In the genomic region with DNA sequence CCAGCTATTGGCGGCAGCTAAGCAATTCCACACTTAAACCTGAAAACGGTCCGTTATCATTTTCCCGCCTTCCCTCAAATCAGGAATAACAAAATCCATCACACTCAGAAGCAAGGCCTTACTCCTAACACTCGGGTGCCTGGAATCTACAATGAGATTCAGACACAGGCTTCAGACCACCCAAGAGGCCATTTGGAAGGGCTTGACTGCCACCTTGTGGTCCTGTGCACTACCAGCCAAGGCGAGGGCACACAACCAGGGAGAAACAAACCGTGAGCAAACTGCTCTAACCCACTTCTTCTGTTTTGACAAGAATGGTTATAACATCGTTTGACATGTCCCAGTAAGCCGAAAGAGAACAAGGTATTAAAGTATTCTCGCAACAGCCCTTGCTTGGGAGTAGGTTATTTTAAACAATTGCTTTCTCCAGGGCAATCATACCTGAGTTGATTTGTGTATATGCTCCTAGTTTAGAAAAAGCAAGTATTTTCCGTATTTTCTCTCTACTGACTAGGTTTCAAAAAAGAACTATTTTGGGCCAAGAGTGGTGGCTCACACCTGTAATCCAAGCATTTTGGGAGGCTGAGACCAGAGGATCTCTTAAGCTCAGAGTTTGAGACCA, we compare ENCODE assay signal across 9 cellular contexts. TPM values are rescaled to one million over a fixed set of nuclear protein-coding genes. Genes with fewer than 3 reads are reported as not detected.
DNase-seq lines count a peak whose midpoint lies in the region; ATAC-seq, FAIRE-seq and TF ChIP-seq lines count a peak whose summit lies in the region.
"Had no signal": no experiment of that assay in that cellular context is flagged by ENCODE, and none has a peak within 500 bp of the region (broad histone marks: within the 10 kb centered on the region; RNA-seq: fewer than 3 reads in every experiment).

No MANE protein-coding gene starts in this region.

- no peak overlapping the region for H2AFZ ChIP-seq in H9 (ENCODE audit: low read length)
- H2AFZ ChIP-seq in H1 (ENCODE audit: low read length) = no peak overlapping the region

- no peak overlapping the region for H4K5ac ChIP-seq in H9 (ENCODE audit: insufficient read length, low read depth, low read length)
- H4K5ac ChIP-seq in H1 (ENCODE audit: insufficient read length, low read depth, low read length) = no peak overlapping the region

- peak; percentile 99 for TF ChIP-seq RAD21 in H1 (IDR thresholded peaks at IDR 0.05 in 1 of 2, conservative IDR thresholded peaks at IDR 0.05 in 1 of 2; ENCODE audit: low read depth in 2 of 2, low read length in 2 of 2)

- no peaks in the 10 kb centered on the region for H3K79me1 ChIP-seq in H9 (ENCODE audit: insufficient read depth, low read depth, low read length, poor library complexity, severe bottlenecking)
- H3K79me1 ChIP-seq in H1 (ENCODE audit: low read depth, low read length) = no peaks in the 10 kb centered on the region

- TF ChIP-seq CTCF in H9 (conservative IDR thresholded peaks at IDR 0.05) (peak; percentile 92), VCaP (conservative IDR thresholded peaks at IDR 0.05) (peak; percentile 94), H1 (IDR thresholded peaks at IDR 0.05; ENCODE audit: control extremely low read depth in 1 of 3, insufficient read depth in 1 of 3, low read depth in 1 of 3, low read length in 3 of 3) (peak; percentile 90 to 99 (median 91)), mucosa of descending colon (IDR thresholded peaks at IDR 0.05) (no peak), tibial artery (IDR thresholded peaks at IDR 0.05) (peak; percentile 43 to 50)

- H3K4ac ChIP-seq in H9 (ENCODE audit: low read depth, low read length) = no peak overlapping the region
- H3K4ac ChIP-seq in H1 (replicated peaks; ENCODE audit: insufficient read length, low read depth, low read length) = no peak overlapping the region

- H3K36me3 ChIP-seq in H1 (ENCODE audit: control insufficient read depth in 2 of 4, insufficient read depth in 4 of 4, low read length in 3 of 4) (peaks cover 0 to 6% (median 2%) of the 10 kb centered on the region in 4 experiments; a peak in 2 of 8 replicates), mucosa of descending colon (ENCODE audit: low read depth) (no peaks in the 10 kb centered on the region), tibial artery (peaks cover 14 to 34% (median 15%) of the 10 kb centered on the region in 3 donors)

- no peak overlapping the region for H3T11ph ChIP-seq in H9 (ENCODE audit: low read length)

- no peak for TF ChIP-seq POLR2A in H1 (IDR thresholded peaks at IDR 0.05; ENCODE audit: control extremely low read depth in 1 of 2, low read depth in 2 of 2, low read length in 2 of 2)

- H3K27me3 Mint-ChIP-seq in H9 (ENCODE audit: low read depth) = no peaks in the 10 kb centered on the region

- no peaks in the 10 kb centered on the region for H3K23me2 ChIP-seq in H9 (ENCODE audit: insufficient read length, low read depth, low read length, poor library complexity, severe bottlenecking)
- H3K23me2 ChIP-seq in H1 (ENCODE audit: low read depth, low read length) = no peaks in the 10 kb centered on the region; the same call in 1 of the 2 replicates

- ATAC-seq in mucosa of descending colon = peak; percentile 46

- WGBS in H9 (ENCODE audit: extremely low coverage, insufficient read length, low lambda C conversion rate) = no CpG with 5 or more reads among the region's 11 CpGs
- WGBS in H1 (ENCODE audit: extremely low coverage in 1 of 2, insufficient coverage in 1 of 2, insufficient read length in 1 of 2, insufficient replicate concordance in 2 of 2, low coverage in 1 of 2, low lambda C conversion rate in 2 of 2, missing lambda C conversion rate in 1 of 2), 2 experiments = 34% methylated on average over 11 of the region's 11 CpGs; no CpG with 5 or more reads in 1 of the 2 experiments

- intact Hi-C loops in mucosa of descending colon (cut with DNase I, micrococcal nuclease) = no loop called here
- intact Hi-C loops in tibial artery (cut with DNase I; ENCODE audit: low total_unique reads) = no loop called here

- H3K27ac Mint-ChIP-seq in H9 = no peak overlapping the region

- TF ChIP-seq EP300 in H1 (IDR thresholded peaks at IDR 0.05; ENCODE audit: borderline replicate concordance in 1 of 2, low read depth in 2 of 2, low read length in 2 of 2) = no peak

- CTCF ChIA-PET in H1 (lab: Charles Lee; ENCODE audit: partially characterized antibody) = interaction anchor here (0.6 to 5.0 kb wide), 28 partner anchors 10 to 525 kb away, joined by 3 to 51 read pairs (median 4); partner anchors contain the start of gene TAFA4

- H3K23ac ChIP-seq in H9 (ENCODE audit: insufficient read length, low read depth, low read length) (no peak overlapping the region), H1 (ENCODE audit: insufficient read length) (no peak overlapping the region)

- H4K20me1 ChIP-seq in H9 (ENCODE audit: control insufficient read depth, insufficient read depth, insufficient read length) = no peaks in the 10 kb centered on the region
- no peaks in the 10 kb centered on the region for H4K20me1 ChIP-seq in H1 (replicated peaks in 1 of 2; ENCODE audit: control insufficient read depth in 1 of 2, insufficient read depth in 2 of 2, low read length in 2 of 2)
- H4K20me1 ChIP-seq: BLaER1 treated with 17β-estradiol and CSF1 and Interleukin-3, amounts not matched to agents 10 nM and 100 nM had no signal

- H2BK15ac ChIP-seq in H9 (ENCODE audit: low read depth, low read length) (no peak overlapping the region), H1 (ENCODE audit: low read length) (no peak overlapping the region)

- H3K14ac ChIP-seq in H9 (ENCODE audit: insufficient read depth, low read length) (no peak overlapping the region), H1 (ENCODE audit: insufficient read length) (no peak overlapping the region)

- H3K18ac ChIP-seq in H9 (ENCODE audit: insufficient read length, low read depth, low read length) (no peak overlapping the region), H1 (ENCODE audit: extremely low read depth, low read length) (no peak overlapping the region)

- H3K4me1 ChIP-seq in H9 (ENCODE audit: insufficient read depth, low read length) (no peaks in the 10 kb centered on the region), H1 (replicated peaks in 1 of 4; ENCODE audit: control insufficient read depth in 3 of 4, insufficient read depth in 4 of 4, low read length in 3 of 4) (peaks cover 0 to 2% (median 0%) of the 10 kb centered on the region in 4 experiments; a peak in 1 of 7 replicates), mucosa of descending colon (ENCODE audit: low read depth) (no peaks in the 10 kb centered on the region), tibial artery (no peaks in the 10 kb centered on the region)

- H3K4me3 ChIP-seq in H1 (ENCODE audit: extremely low read depth in 1 of 4, insufficient read depth in 2 of 4, low read depth in 3 of 4, low read length in 4 of 4) (no peak overlapping the region), mucosa of descending colon (no peak overlapping the region), tibial artery (no peak overlapping the region)
- H3K4me3 ChIP-seq: BLaER1 treated with 17β-estradiol and CSF1 and Interleukin-3, amounts not matched to agents 10 nM and 100 nM had no signal

- no peaks in the 10 kb centered on the region for H3K79me2 ChIP-seq in H9 (ENCODE audit: insufficient read depth, low read length)
- H3K79me2 ChIP-seq in H1 (ENCODE audit: control insufficient read depth in 1 of 2, insufficient read depth in 2 of 2, low read length in 2 of 2) = no peaks in the 10 kb centered on the region

- DNase-seq in NCI-H1436 (lab: John Stamatoyannopoulos, UW) (peak; percentile 24), NCI-H1436 treated with DMSO at 0.1 percent for 48 hours (lab: John Stamatoyannopoulos, UW) (no peak), H9 (peak; percentile 83), NCI-H1092 treated with DMSO at 0.1 percent for 48 hours (lab: John Stamatoyannopoulos, UW) (peak; percentile 35), H1 (ENCODE audit: low read depth in 1 of 2, low spot score in 2 of 2) (peak; percentile 53 to 85), mucosa of descending colon (peak in 2 of 3 donors; percentile 40 to 42), tibial artery (no peak)

- H3K4me2 ChIP-seq in H9 (ENCODE audit: insufficient read depth, insufficient read length, low read length) = no peak overlapping the region
- no peak overlapping the region for H3K4me2 ChIP-seq in H1 (ENCODE audit: insufficient read depth in 1 of 2, low read depth in 2 of 2, low read length in 2 of 2)

- H3K27me3 ChIP-seq in H9 (ENCODE audit: insufficient read depth, low read length) (no peaks in the 10 kb centered on the region), H1 (replicated peaks in 1 of 4; ENCODE audit: control insufficient read depth in 3 of 4, extremely low read depth in 1 of 4, insufficient read depth in 3 of 4, low read length in 3 of 4) (no peaks in the 10 kb centered on the region), tibial artery (no peaks in the 10 kb centered on the region)
- H3K27me3 ChIP-seq: BLaER1 treated with 17β-estradiol and CSF1 and Interleukin-3, amounts not matched to agents 10 nM and 100 nM had no signal

- POLR2A ChIA-PET in H1 (lab: Charles Lee; ENCODE audit: partially characterized antibody) = interaction anchor here (0.8 kb wide), 1 partner anchor 35 kb away, joined by 3 read pairs; no protein-coding TSS in a partner anchor

- peak; percentile 93 for FAIRE-seq in H1 (lab: Jason Lieb, UNC)

- H3K4me1 Mint-ChIP-seq in H9 = peaks cover 4 to 10% of the 10 kb centered on the region in 2 experiments; a peak in 3 of 4 replicates

- no peak overlapping the region for H3K9ac ChIP-seq in H9 (ENCODE audit: extremely low read depth, insufficient read length, low read length)
- no peak overlapping the region for H3K9ac ChIP-seq in H1 (replicated peaks in 1 of 4; ENCODE audit: extremely low read depth in 1 of 4, low read depth in 3 of 4, low read length in 3 of 4)
- H3K9ac ChIP-seq: BLaER1 treated with 17β-estradiol and CSF1 and Interleukin-3, amounts not matched to agents 10 nM and 100 nM had no signal

- H2AK5ac ChIP-seq in H9 (ENCODE audit: insufficient read length, low read length) (no peak overlapping the region), H1 (ENCODE audit: low read depth, low read length) (no peak overlapping the region)

- H2BK5ac ChIP-seq in H9 (ENCODE audit: insufficient read length, low read length) (no peak overlapping the region), H1 (ENCODE audit: low read depth, low read length) (no peak overlapping the region)

- H2BK12ac ChIP-seq in H9 (ENCODE audit: insufficient read length, low read depth, low read length) = no peak overlapping the region
- H2BK12ac ChIP-seq in H1 (ENCODE audit: low read depth, low read length) = no peak overlapping the region

- no peak overlapping the region for H3K4me3 Mint-ChIP-seq in H9

- H2BK120ac ChIP-seq in H9 (ENCODE audit: low read depth, low read length, poor library complexity, severe bottlenecking) (no peak overlapping the region), H1 (replicated peaks; ENCODE audit: low read depth, low read length) (no peak overlapping the region)

- no peak overlapping the region for H3K56ac ChIP-seq in H9 (ENCODE audit: insufficient read length, low read depth, low read length)
- H3K56ac ChIP-seq in H1 (replicated peaks; ENCODE audit: insufficient read length, low read depth, low read length) = no peak overlapping the region

- H3K9me3 Mint-ChIP-seq in H9 = no peaks in the 10 kb centered on the region

- H4K91ac ChIP-seq in H9 (ENCODE audit: insufficient read length, low read depth, low read length) (no peak overlapping the region), H1 (replicated peaks; ENCODE audit: insufficient read length, low read length) (no peak overlapping the region)

- H3K9me3 ChIP-seq in H9 (ENCODE audit: control insufficient read depth, low read depth, low read length) (no peaks in the 10 kb centered on the region), H1 (ENCODE audit: insufficient read depth in 2 of 2, low read depth in 1 of 2, low read length in 1 of 2) (no peaks in the 10 kb centered on the region), mucosa of descending colon (no peaks in the 10 kb centered on the region), tibial artery (no peaks in the 10 kb centered on the region)
- H3K9me3 ChIP-seq: BLaER1 treated with 17β-estradiol and CSF1 and Interleukin-3, amounts not matched to agents 10 nM and 100 nM had no signal

- no peak overlapping the region for H2BK20ac ChIP-seq in H9 (ENCODE audit: low read depth, low read length, poor library complexity, severe bottlenecking)
- H2BK20ac ChIP-seq in H1 (ENCODE audit: low read length) = no peak overlapping the region

- H4K8ac ChIP-seq in H9 (replicated peaks; ENCODE audit: insufficient read length, low read depth, low read length) (no peak overlapping the region), H1 (ENCODE audit: extremely low read depth, insufficient read depth, low read length) (no peak overlapping the region)

- H3K27ac ChIP-seq in H9 (ENCODE audit: insufficient read length, low read depth, low read length) (no peak overlapping the region), VCaP (no peak overlapping the region), H1 (ENCODE audit: low read depth, low read length) (no peak overlapping the region), tibial artery (no peak overlapping the region)
- H3K27ac ChIP-seq: BLaER1 treated with 17β-estradiol and CSF1 and Interleukin-3, amounts not matched to agents 10 nM and 100 nM had no signal

- peaks cover 3 to 11% (median 10%) of the 10 kb centered on the region in 3 experiments; a peak in 5 of 7 replicates for H3K36me3 Mint-ChIP-seq in H9 (ENCODE audit: insufficient read depth in 1 of 3, low read depth in 3 of 3)

RNA-seq across cellular contexts. Expression of gene TAFA4, which starts 40.1 kb away (rescaled TPM):
- total RNA-seq in H9 (2021) = 2.3 and 3.0 TPM in 2 replicates
- total RNA-seq in H1 (2021; fragmentation: NEBNext Ultra II Directional; extraction: Animal tissue kit (Norgen Biotek cat#: 25700)) = 9.5 and 11.8 TPM in 2 replicates
- polyA plus RNA-seq in H1 (2011; rRNA removed) = 2.7 and 4.8 TPM in 2 replicates
- 6.2 TPM for polyA plus RNA-seq in H1 (2011; cell fraction: cytosol; rRNA removed)
- polyA plus RNA-seq in H1 (2011; cell fraction: nucleus; rRNA removed) = 2.9 TPM
- 3.2 to 5.7 TPM (median 5.2 TPM) in 4 replicates for polyA plus RNA-seq in H1 (2012, experiment 1 of 2)
- polyA plus RNA-seq in H1 (2012, experiment 2 of 2) = 1.1 TPM
- 5.3 TPM for polyA plus RNA-seq in H1 (2013, experiment 1 of 2)
- polyA plus RNA-seq in H1 (2013, experiment 2 of 2) = 7.2 TPM
- 7.5 and 10.9 TPM in 2 replicates for polyA minus RNA-seq in H1 (2011; rRNA and poly(A)+ RNA removed)
- 8.6 TPM for polyA minus RNA-seq in H1 (2011; cell fraction: cytosol; rRNA and poly(A)+ RNA removed)
- polyA minus RNA-seq in H1 (2011; cell fraction: nucleus; rRNA and poly(A)+ RNA removed) = 8.7 TPM
- under 1 TPM in 2 of 3 donors, not detected in 1; 0.16 to 0.17 TPM for total RNA-seq in mucosa of descending colon

RNA-seq across cellular contexts. Expression of gene EOGT, which starts 41.0 kb away (rescaled TPM):
- total RNA-seq in H9 (2021) (30.5 and 34.7 TPM in 2 replicates), mucosa of descending colon (10 to 100 TPM; 16.9 to 27.3 (median 17.4) TPM)
- 20.7 and 20.8 TPM in 2 replicates for total RNA-seq in H1 (2021; fragmentation: NEBNext Ultra II Directional; extraction: Animal tissue kit (Norgen Biotek cat#: 25700))
- polyA plus RNA-seq in H1 (2011; rRNA removed) = 5.8 and 6.7 TPM in 2 replicates
- polyA plus RNA-seq in H1 (2011; cell fraction: cytosol; rRNA removed) = 5.5 TPM
- 16.2 TPM for polyA plus RNA-seq in H1 (2011; cell fraction: nucleus; rRNA removed)
- polyA plus RNA-seq in H1 (2012, experiment 1 of 2) = 9.7 to 17.3 TPM (median 12.0 TPM) in 4 replicates
- polyA plus RNA-seq in H1 (2012, experiment 2 of 2) = 1.5 TPM
- 45.0 TPM for polyA plus RNA-seq in H1 (2013, experiment 1 of 2)
- polyA plus RNA-seq in H1 (2013, experiment 2 of 2) = 45.0 TPM
- polyA minus RNA-seq in H1 (2011; rRNA and poly(A)+ RNA removed) = 17.5 and 25.9 TPM in 2 replicates
- polyA minus RNA-seq in H1 (2011; cell fraction: cytosol; rRNA and poly(A)+ RNA removed) = 7.2 TPM
- polyA minus RNA-seq in H1 (2011; cell fraction: nucleus; rRNA and poly(A)+ RNA removed) = 34.4 TPM

Comparison
In these comparisons a context has a peak if more than half of its experiments do, and no peak if none do; other contexts are left out.
1. DNase-seq: peak in NCI-H1436 (single experiment), H9 (single experiment), NCI-H1092 treated with DMSO at 0.1 percent for 48 hours (single experiment), H1 (2 of 2) and mucosa of descending colon (2 of 3); none in NCI-H1436 treated with DMSO at 0.1 percent for 48 hours (single experiment) and tibial artery (0 of 2).